ENCODE assay signal across 8 cellular contexts in the genomic region with DNA sequence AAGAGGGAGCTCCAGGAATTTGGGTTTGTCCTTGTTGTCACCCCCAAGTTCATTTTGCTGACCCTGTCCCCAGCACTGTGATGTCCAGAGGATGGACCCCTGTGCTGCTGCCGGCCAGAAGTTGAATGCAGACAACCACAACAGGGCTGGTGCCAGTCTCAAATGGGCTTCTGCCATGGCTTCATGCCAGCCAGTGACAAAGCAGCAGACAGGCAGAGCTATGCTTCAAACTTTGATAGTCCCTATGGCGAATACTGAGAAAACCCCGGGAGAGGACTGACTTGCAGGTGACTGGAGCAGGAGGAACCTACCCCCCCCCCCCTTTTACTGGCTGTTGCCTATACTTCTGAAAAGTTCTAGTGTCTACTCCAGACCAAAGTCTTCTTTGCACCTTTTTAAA. TPM values are rescaled to one million over a fixed set of nuclear protein-coding genes. Genes with fewer than 3 reads are reported as not detected.
DNase-seq lines count a peak whose midpoint lies in the region; ATAC-seq lines count a peak whose summit lies in the region.

No MANE protein-coding gene starts in this region.

- in situ Hi-C loops in KBM-7 (cut with MboI; ENCODE audit: low pct_unique_long_range_greater_than_20kb, low sequenced_read_pairs), result no loop called here

- H3K4me1 Mint-ChIP-seq in T-helper 1 cell treated with Interleukin-12 subunit alpha and Interleukin-12 subunit beta and Interleukin-4 antibody, amounts not matched to agents 30 μg/mL and 1 μg/mL, for 36 hours (ENCODE audit: low read depth), result peaks cover 58% of the 10 kb centered on the region
- H3K4me1 Mint-ChIP-seq in activated naive CD8-positive, alpha-beta T cell (ENCODE audit: low read depth), result peaks cover 67% of the 10 kb centered on the region
- peaks cover 59 to 60% of the 10 kb centered on the region in 2 donors for H3K4me1 Mint-ChIP-seq in immature natural killer cell
- peaks cover 69% of the 10 kb centered on the region for H3K4me1 Mint-ChIP-seq in stimulated activated memory B cell treated with anti-CD40 and anti-IgM and Interleukin-4, amounts not matched to agents 10 μg/mL and 1 μg/mL and 100 μg/mL, for 72 hours

- peak overlapping the region; percentile 76 for H3K27ac Mint-ChIP-seq in T-helper 1 cell treated with Interleukin-12 subunit alpha and Interleukin-12 subunit beta and Interleukin-4 antibody, amounts not matched to agents 30 μg/mL and 1 μg/mL, for 36 hours
- no peak overlapping the region for H3K27ac Mint-ChIP-seq in activated naive CD8-positive, alpha-beta T cell
- peak overlapping the region; percentile 92 to 98 (median 95) for H3K27ac Mint-ChIP-seq in immature natural killer cell
- H3K27ac Mint-ChIP-seq in stimulated activated memory B cell treated with anti-CD40 and anti-IgM and Interleukin-4, amounts not matched to agents 10 μg/mL and 1 μg/mL and 100 μg/mL, for 72 hours, result peak overlapping the region; percentile 100

- peak overlapping the region; percentile 99 for H3K4me3 Mint-ChIP-seq in T-helper 1 cell treated with Interleukin-12 subunit alpha and Interleukin-12 subunit beta and Interleukin-4 antibody, amounts not matched to agents 30 μg/mL and 1 μg/mL, for 36 hours
- H3K4me3 Mint-ChIP-seq in activated naive CD8-positive, alpha-beta T cell, result peak overlapping the region; percentile 97
- H3K4me3 Mint-ChIP-seq in immature natural killer cell, result peak overlapping the region; percentile 97 to 99 (median 99)
- peak overlapping the region; percentile 100 for H3K4me3 Mint-ChIP-seq in stimulated activated memory B cell treated with anti-CD40 and anti-IgM and Interleukin-4, amounts not matched to agents 10 μg/mL and 1 μg/mL and 100 μg/mL, for 72 hours

- peaks cover 59% of the 10 kb centered on the region for H3K36me3 Mint-ChIP-seq in T-helper 1 cell treated with Interleukin-12 subunit alpha and Interleukin-12 subunit beta and Interleukin-4 antibody, amounts not matched to agents 30 μg/mL and 1 μg/mL, for 36 hours (ENCODE audit: low read depth)
- peaks cover 11% of the 10 kb centered on the region for H3K36me3 Mint-ChIP-seq in activated naive CD8-positive, alpha-beta T cell
- H3K36me3 Mint-ChIP-seq in immature natural killer cell, result peaks cover 20 to 51% (median 34%) of the 10 kb centered on the region in 3 donors
- peaks cover 53% of the 10 kb centered on the region for H3K36me3 Mint-ChIP-seq in stimulated activated memory B cell treated with anti-CD40 and anti-IgM and Interleukin-4, amounts not matched to agents 10 μg/mL and 1 μg/mL and 100 μg/mL, for 72 hours

- ATAC-seq in stimulated activated memory B cell treated with anti-CD40 and anti-IgM and Interleukin-4, amounts not matched to agents 10 μg/mL and 1 μg/mL and 100 μg/mL, for 72 hours, result no peak

- no peaks in the 10 kb centered on the region for H3K27me3 Mint-ChIP-seq in T-helper 1 cell treated with Interleukin-12 subunit alpha and Interleukin-12 subunit beta and Interleukin-4 antibody, amounts not matched to agents 30 μg/mL and 1 μg/mL, for 36 hours (ENCODE audit: low read depth)
- no peaks in the 10 kb centered on the region for H3K27me3 Mint-ChIP-seq in activated naive CD8-positive, alpha-beta T cell
- H3K27me3 Mint-ChIP-seq in immature natural killer cell (ENCODE audit: low read depth in 3 of 3), result peaks cover 41 to 50% (median 42%) of the 10 kb centered on the region in 3 donors
- no peaks in the 10 kb centered on the region for H3K27me3 Mint-ChIP-seq in stimulated activated memory B cell treated with anti-CD40 and anti-IgM and Interleukin-4, amounts not matched to agents 10 μg/mL and 1 μg/mL and 100 μg/mL, for 72 hours

- no peak for DNase-seq in T-helper 1 cell
- DNase-seq in immature natural killer cell, result no peak
- no peak for DNase-seq in KBM-7
- DNase-seq in NK-92 treated with Interleukin-12 subunit alpha and Interleukin-12 subunit beta, amount 100 ng/mL, for 24 hours (lab: John Stamatoyannopoulos, UW), result no peak
- DNase-seq in activated gamma-delta T cell treated with Interleukin-2 at 50 U/mL for 16 hours, result no peak

- no peaks in the 10 kb centered on the region for H3K9me3 Mint-ChIP-seq in T-helper 1 cell treated with Interleukin-12 subunit alpha and Interleukin-12 subunit beta and Interleukin-4 antibody, amounts not matched to agents 30 μg/mL and 1 μg/mL, for 36 hours
- no peaks in the 10 kb centered on the region for H3K9me3 Mint-ChIP-seq in activated naive CD8-positive, alpha-beta T cell (ENCODE audit: low read depth)
- no peaks in the 10 kb centered on the region for H3K9me3 Mint-ChIP-seq in immature natural killer cell
- no peaks in the 10 kb centered on the region for H3K9me3 Mint-ChIP-seq in stimulated activated memory B cell treated with anti-CD40 and anti-IgM and Interleukin-4, amounts not matched to agents 10 μg/mL and 1 μg/mL and 100 μg/mL, for 72 hours

RNA-seq across cellular contexts. Expression of a gene that starts 3.2 kb away (rescaled TPM):
- polyA plus RNA-seq in immature natural killer cell, result 10 to 100 TPM; 10.1 to 17.4 (median 12.3) TPM
